9 cellular contexts compared by ENCODE assay signal in the genomic region with DNA sequence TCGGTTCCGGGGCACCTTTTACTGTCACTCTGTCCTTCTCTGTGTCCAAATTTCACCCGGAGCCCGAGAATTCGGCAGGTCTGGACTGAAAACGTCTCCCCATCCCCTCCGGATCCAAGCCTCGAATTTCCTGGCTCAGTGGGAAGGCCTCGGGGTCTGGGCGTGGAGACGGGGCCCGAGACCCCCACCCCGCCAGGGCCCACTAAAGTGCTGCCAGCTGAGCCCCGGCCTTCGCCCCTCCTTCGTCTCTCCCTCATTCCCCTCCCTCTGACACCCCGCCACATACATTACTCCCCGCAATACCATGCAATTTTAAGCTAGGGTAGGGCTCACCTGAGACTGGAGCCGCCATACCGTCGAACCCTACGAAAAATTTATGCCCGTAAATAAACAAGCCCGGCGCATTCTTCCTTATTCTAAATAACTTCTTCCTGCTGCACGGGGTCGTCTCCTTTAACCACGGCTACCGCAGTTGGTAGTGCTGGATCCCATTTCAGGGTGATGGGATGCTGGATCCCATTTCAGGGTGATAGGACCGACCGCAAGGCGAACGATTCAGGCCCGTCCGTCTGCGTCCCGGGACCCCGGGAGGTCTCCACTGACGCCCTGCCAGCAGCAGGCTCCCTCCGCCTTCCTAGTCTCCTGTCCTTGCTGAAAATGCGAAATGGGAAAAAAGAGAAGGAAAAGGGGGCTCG. TPM values are rescaled to one million over a fixed set of nuclear protein-coding genes. Genes with fewer than 3 reads are reported as not detected.
DNase-seq lines count a peak whose midpoint lies in the region; ATAC-seq and TF ChIP-seq lines count a peak whose summit lies in the region.
"Had no signal": no experiment of that assay in that cellular context is flagged by ENCODE, and none has a peak within 500 bp of the region (broad histone marks: within the 10 kb centered on the region; RNA-seq: fewer than 3 reads in every experiment).

No MANE protein-coding gene starts in this region.

- no peak for TF ChIP-seq CTCF in heart left ventricle (IDR thresholded peaks at IDR 0.05)
- no peak for TF ChIP-seq CTCF in ascending aorta (IDR thresholded peaks at IDR 0.05)
- no peak for TF ChIP-seq CTCF in kidney epithelial cell (IDR thresholded peaks at IDR 0.05; ENCODE audit: insufficient read depth, low read length, poor library complexity, severe bottlenecking)
- TF ChIP-seq CTCF in upper lobe of right lung (IDR thresholded peaks at IDR 0.05) = no peak

- intact Hi-C loops in heart left ventricle (cut with DNase I) = loop anchor here in 2 of 10 donors (10.0 kb wide), 1 partner anchor 321 kb away; a partner anchor contains a TSS
- intact Hi-C loops in cardiac septum (cut with DNase I) = no loop called here
- intact Hi-C loops in ascending aorta (cut with DNase I) = no loop called here
- intact Hi-C loops in upper lobe of right lung (cut with DNase I) = no loop called here

- H3K9me3 ChIP-seq in heart left ventricle (no peaks in the 10 kb centered on the region), ascending aorta (no peaks in the 10 kb centered on the region), upper lobe of right lung (no peaks in the 10 kb centered on the region)

- H3K4me1 ChIP-seq in heart left ventricle (peaks cover 0 to 29% (median 13%) of the 10 kb centered on the region in 12 donors), ascending aorta (peaks cover 3 to 4% of the 10 kb centered on the region in 2 donors), upper lobe of right lung (peaks cover 16% of the 10 kb centered on the region)

- no peaks in the 10 kb centered on the region for H3K36me3 ChIP-seq in heart left ventricle
- no peaks in the 10 kb centered on the region for H3K36me3 ChIP-seq in ascending aorta
- no peaks in the 10 kb centered on the region for H3K36me3 ChIP-seq in kidney epithelial cell (ENCODE audit: control insufficient read depth, insufficient read depth, low read length)
- H3K36me3 ChIP-seq in upper lobe of right lung = no peaks in the 10 kb centered on the region
- H3K36me3 ChIP-seq: ovary had no signal

- WGBS in heart left ventricle, 4 donors = 4 to 7% (median 5%) methylated on average over 38 to 42 of the region's 42 CpGs

- TF ChIP-seq POLR2A in heart left ventricle (IDR thresholded peaks at IDR 0.05) = no peak

- ATAC-seq in heart left ventricle (no peak), upper lobe of right lung (peak; percentile 15), GM19452 (IDR thresholded peaks at IDR 0.05; ENCODE audit: unreplicated experiment) (no peak), GM21619 (IDR thresholded peaks at IDR 0.05; ENCODE audit: unreplicated experiment) (no peak), HG03095 (IDR thresholded peaks at IDR 0.05; ENCODE audit: unreplicated experiment) (no peak)

- H3K27ac ChIP-seq in heart left ventricle (no peak overlapping the region), ascending aorta (no peak overlapping the region), upper lobe of right lung (no peak overlapping the region)
- H3K27ac ChIP-seq: ovary had no signal

- DNase-seq in heart left ventricle = no peak
- no peak for DNase-seq in cardiac septum (ENCODE audit: low spot score)
- DNase-seq in ascending aorta (ENCODE audit: low spot score in 2 of 2) = no peak
- no peak for DNase-seq in kidney epithelial cell (ENCODE audit: low read depth)
- no peak for DNase-seq in upper lobe of right lung
- DNase-seq: ovary had no signal

- H3K4me3 ChIP-seq in heart left ventricle (peak overlapping the region in 10 of 12 donors; percentile 12 to 48 (median 20)), ascending aorta (peak overlapping the region; percentile 28 to 47), kidney epithelial cell (ENCODE audit: low read depth, low read length) (peak overlapping the region; percentile 39), upper lobe of right lung (peak overlapping the region; percentile 31)
- H3K4me3 ChIP-seq: ovary had no signal

- peaks cover 41 to 100% (median 96%) of the 10 kb centered on the region in 9 donors for H3K27me3 ChIP-seq in heart left ventricle
- peaks cover 10% of the 10 kb centered on the region for H3K27me3 ChIP-seq in ascending aorta
- peaks cover 41% of the 10 kb centered on the region for H3K27me3 ChIP-seq in kidney epithelial cell (ENCODE audit: control insufficient read depth, insufficient read depth, low read length)
- peaks cover 99% of the 10 kb centered on the region for H3K27me3 ChIP-seq in upper lobe of right lung
- H3K27me3 ChIP-seq: ovary had no signal

RNA-seq across cellular contexts. Expression of a gene that starts 4.4 kb away (rescaled TPM):
- total RNA-seq in heart left ventricle (not detected), cardiac septum (not detected), ascending aorta (not detected), kidney epithelial cell (not detected in 2 replicates), upper lobe of right lung (not detected)
- not detected for polyA plus RNA-seq in heart left ventricle
- total RNA-seq: ovary had no signal
- polyA plus RNA-seq: ovary had no signal

RNA-seq across cellular contexts. Expression of a gene that starts 48.8 kb away (rescaled TPM):
- total RNA-seq in heart left ventricle (10 to 100 TPM in 2 of 9 donors, 1 to 10 TPM in 7; 6.7 to 14.3 (median 8.2) TPM), cardiac septum (7.5 TPM), ascending aorta (25.3 TPM), kidney epithelial cell (13.7 and 16.6 TPM in 2 replicates), upper lobe of right lung (9.1 TPM)
- polyA plus RNA-seq in heart left ventricle = 10 to 100 TPM in 1 of 2 donors, 1 to 10 TPM in 1; 8.7 to 14.2 TPM

RNA-seq across cellular contexts. Expression of a gene that starts 51.4 kb away (rescaled TPM):
- 1 to 10 TPM; 4.8 to 8.7 (median 6.5) TPM for total RNA-seq in heart left ventricle
- 1 to 10 TPM; 2.7 to 4.7 TPM for polyA plus RNA-seq in heart left ventricle
- 5.3 TPM for total RNA-seq in cardiac septum
- 14.6 TPM for total RNA-seq in ascending aorta
- 5.0 and 7.9 TPM in 2 replicates for total RNA-seq in kidney epithelial cell
- 7.4 TPM for total RNA-seq in upper lobe of right lung
